ENCODE assay signal across 12 cellular contexts in genomic region chr1:59139396-59139795, GRCh38.
DNase-seq lines count a peak whose midpoint lies in the region; ATAC-seq, FAIRE-seq and TF ChIP-seq lines count a peak whose summit lies in the region.
"Had no signal": no experiment of that assay in that cellular context is flagged by ENCODE, and none has a peak within 500 bp of the region (broad histone marks: within the 10 kb centered on the region; RNA-seq: fewer than 3 reads in every experiment).

No MANE protein-coding gene starts in this region.

- CTCF ChIA-PET in endothelial cell of umbilical vein (lab: Charles Lee): interaction anchor here (1.1 kb wide), 1 partner anchor 63 kb away, joined by 4 read pairs; no protein-coding TSS in a partner anchor

- H3K9me3 ChIP-seq in Loucy (ENCODE audit: insufficient read depth, low read depth, low read length): no peaks in the 10 kb centered on the region
- no peaks in the 10 kb centered on the region for H3K9me3 ChIP-seq in endothelial cell of umbilical vein (replicated peaks; ENCODE audit: control insufficient read depth, insufficient read depth, low read length)
- no peaks in the 10 kb centered on the region for H3K9me3 ChIP-seq in trophoblast cell (ENCODE audit: insufficient read depth, low read depth, low read length)

- H3K4me2 ChIP-seq in Loucy (ENCODE audit: low read depth, low read length, poor library complexity, severe bottlenecking): no peak overlapping the region
- H3K4me2 ChIP-seq in endothelial cell of umbilical vein (ENCODE audit: insufficient read depth, low read length): no peak overlapping the region
- H3K4me2 ChIP-seq in trophoblast cell (ENCODE audit: low read length): no peak overlapping the region

- H2BK120ac ChIP-seq in trophoblast cell (ENCODE audit: insufficient read depth, low read length, poor library complexity): peak overlapping the region; percentile 94

- peaks cover 36% of the 10 kb centered on the region for H3K79me1 ChIP-seq in trophoblast cell (ENCODE audit: low read length)

- H4K20me1 ChIP-seq in Loucy (ENCODE audit: insufficient read depth, low read length, poor library complexity, severe bottlenecking) (no peaks in the 10 kb centered on the region), endothelial cell of umbilical vein (replicated peaks; ENCODE audit: control insufficient read depth, extremely low read depth, insufficient read depth, low read length) (no peaks in the 10 kb centered on the region)

- H2BK12ac ChIP-seq in trophoblast cell (ENCODE audit: low read length): peak overlapping the region; percentile 95

- intact Hi-C loops in endothelial cell of umbilical vein (cut with micrococcal nuclease): no loop called here

- H3K4me3 Mint-ChIP-seq in progenitor cell of endocrine pancreas (ENCODE audit: low read depth): no peak overlapping the region

- no peak for ATAC-seq in HG02885 (IDR thresholded peaks at IDR 0.05; ENCODE audit: poor library complexity, unreplicated experiment)

- WGBS in trophoblast cell (ENCODE audit: extremely low coverage, insufficient coverage, insufficient read length): no CpG with 5 or more reads among the region's 2 CpGs

- peak overlapping the region; percentile 72 for H3K14ac ChIP-seq in trophoblast cell (ENCODE audit: low read length)

- no peaks in the 10 kb centered on the region for H3K9me1 ChIP-seq in endothelial cell of umbilical vein (replicated peaks; ENCODE audit: control insufficient read depth, extremely low read depth, insufficient read depth, low read length)

- POLR2A ChIA-PET in endothelial cell of umbilical vein (lab: Charles Lee): no interaction called here

- FAIRE-seq in endothelial cell of umbilical vein (lab: Jason Lieb, UNC): no peak

- H3K36me3 ChIP-seq in Loucy (ENCODE audit: insufficient read depth, low read length): no peaks in the 10 kb centered on the region
- no peaks in the 10 kb centered on the region for H3K36me3 ChIP-seq in endothelial cell of umbilical vein (ENCODE audit: control insufficient read depth in 2 of 2, extremely low read depth in 1 of 2, insufficient read depth in 2 of 2, low read length in 2 of 2)
- no peaks in the 10 kb centered on the region for H3K36me3 ChIP-seq in trophoblast cell (ENCODE audit: control insufficient read depth in 1 of 2, insufficient read depth in 2 of 2, low read length in 2 of 2)
- H3K36me3 ChIP-seq: SJCRH30 had no signal

- H3K18ac ChIP-seq in trophoblast cell (ENCODE audit: low read length): peak overlapping the region; percentile 72

- TF ChIP-seq CTCF in Loucy (conservative IDR thresholded peaks at IDR 0.05; ENCODE audit: low read length) (no peak), endothelial cell of umbilical vein (IDR thresholded peaks at IDR 0.05; ENCODE audit: extremely low read depth in 1 of 2, insufficient read depth in 1 of 2, low read depth in 1 of 2, low read length in 2 of 2) (no peak), progenitor cell of endocrine pancreas (IDR thresholded peaks at IDR 0.05; ENCODE audit: unreplicated experiment) (no peak)

- H3K9me3 Mint-ChIP-seq in progenitor cell of endocrine pancreas (ENCODE audit: low read depth): no peaks in the 10 kb centered on the region

- H2AFZ ChIP-seq in Loucy (ENCODE audit: low read length) (0 out of 2 replicates have a peak overlapping the region, but pooled peaks have one; percentile 14), endothelial cell of umbilical vein (ENCODE audit: low read depth, low read length) (peak overlapping the region; percentile 7), trophoblast cell (ENCODE audit: insufficient read depth, low read length, poor library complexity) (peak overlapping the region; percentile 72)

- peak overlapping the region; percentile 81 for H2AK5ac ChIP-seq in trophoblast cell (ENCODE audit: low read length)

- no peak overlapping the region for H3K23ac ChIP-seq in trophoblast cell (ENCODE audit: low read length)

- BruUV-seq in endothelial cell of umbilical vein (replicated peaks; lab: Mats Ljungman, UMichigan): no TSS peak

- H3F3A ChIP-seq in Loucy (ENCODE audit: low read depth): no peaks in the 10 kb centered on the region

- H4K8ac ChIP-seq in trophoblast cell (ENCODE audit: low read depth, low read length): peak overlapping the region; percentile 66

- peaks cover 10% of the 10 kb centered on the region for H3K27me3 Mint-ChIP-seq in progenitor cell of endocrine pancreas

- no peak overlapping the region for H3K27ac ChIP-seq in endothelial cell of umbilical vein (ENCODE audit: insufficient read depth, low read depth, low read length)
- peak overlapping the region; percentile 62 for H3K27ac ChIP-seq in trophoblast cell (ENCODE audit: low read depth, low read length)
- H3K27ac ChIP-seq: SJCRH30 had no signal

- H3K4me3 ChIP-seq in Loucy (ENCODE audit: low read length, poor library complexity, severe bottlenecking) (no peak overlapping the region), endothelial cell of umbilical vein (replicated peaks in 1 of 3; ENCODE audit: insufficient read depth in 1 of 3, low read depth in 1 of 3, low read length in 3 of 3) (no peak overlapping the region), trophoblast cell (ENCODE audit: low read depth, low read length) (no peak overlapping the region)
- H3K4me3 ChIP-seq: SJCRH30 had no signal

- H3K9ac ChIP-seq in Loucy (ENCODE audit: low read depth, low read length, poor library complexity, severe bottlenecking): no peak overlapping the region
- H3K9ac ChIP-seq in endothelial cell of umbilical vein (replicated peaks; ENCODE audit: extremely low read depth, insufficient read depth, low read length): no peak overlapping the region
- no peak overlapping the region for H3K9ac ChIP-seq in trophoblast cell (ENCODE audit: low read length)

- H4K91ac ChIP-seq in trophoblast cell (ENCODE audit: low read depth, low read length): peak overlapping the region; percentile 88

- H3K9me2 ChIP-seq in Loucy (replicated peaks; ENCODE audit: low read depth, low read length): no peaks in the 10 kb centered on the region

- no peaks in the 10 kb centered on the region for H3K36me3 Mint-ChIP-seq in progenitor cell of endocrine pancreas (ENCODE audit: insufficient read depth)

- DNase-seq in ELF-1 (ENCODE audit: low read depth, low spot score): peak; percentile 53
- DNase-seq in endothelial cell of umbilical vein (ENCODE audit: low read depth, low spot score): no peak
- peak; percentile 81 to 91 for DNase-seq in trophoblast cell
- no peak for DNase-seq in progenitor cell of endocrine pancreas (ENCODE audit: low spot score, unreplicated experiment)
- no peak for DNase-seq in stimulated activated CD4-positive, alpha-beta T cell treated with anti-CD3 and anti-CD28 coated beads, Interleukin-1b, Interleukin-23, amount 100 ng/mL, for 48 hours
- DNase-seq: cerebellar nuclear complex; COR-L47; NCI-H446 treated with DMSO at 0.1 percent for 48 hours; SJCRH30; stimulated activated naive CD4-positive, alpha-beta T cell had no signal

- peaks cover 17% of the 10 kb centered on the region for H3K4me1 ChIP-seq in Loucy (ENCODE audit: insufficient read depth, low read length, poor library complexity, severe bottlenecking)
- H3K4me1 ChIP-seq in endothelial cell of umbilical vein (ENCODE audit: control insufficient read depth, extremely low read depth, insufficient read depth, low read length): peaks cover 36% of the 10 kb centered on the region
- H3K4me1 ChIP-seq in trophoblast cell (ENCODE audit: control insufficient read depth in 1 of 2, insufficient read depth in 2 of 2, low read length in 2 of 2): peaks cover 23 to 37% of the 10 kb centered on the region in 2 experiments

- peaks cover 12% of the 10 kb centered on the region for H3K4me1 Mint-ChIP-seq in progenitor cell of endocrine pancreas (ENCODE audit: low read depth)

- peak overlapping the region; percentile 81 for H2BK5ac ChIP-seq in trophoblast cell (ENCODE audit: low read depth, low read length, poor library complexity)

- TF ChIP-seq POLR2A in endothelial cell of umbilical vein (IDR thresholded peaks at IDR 0.05; ENCODE audit: low read depth, low read length): no peak

- dilution Hi-C loops in endothelial cell of umbilical vein (cut with MboI; ENCODE audit: extremely low pct_ligation_motif_present, low sequenced_read_pairs): no loop called here

- peak overlapping the region; percentile 54 for H3K4ac ChIP-seq in trophoblast cell (ENCODE audit: low read depth, low read length)

- peak overlapping the region; percentile 4 for H4K12ac ChIP-seq in trophoblast cell (ENCODE audit: low read depth, low read length)

- H3K79me2 ChIP-seq in Loucy (ENCODE audit: insufficient read depth, low read length) (no peaks in the 10 kb centered on the region), endothelial cell of umbilical vein (ENCODE audit: control insufficient read depth, insufficient read depth, low read length) (no peaks in the 10 kb centered on the region), trophoblast cell (ENCODE audit: control insufficient read depth, insufficient read depth, low read length, poor library complexity) (no peaks in the 10 kb centered on the region)

- no peaks in the 10 kb centered on the region for H3K27me3 ChIP-seq in Loucy (ENCODE audit: insufficient read depth, low read length, poor library complexity, severe bottlenecking)
- H3K27me3 ChIP-seq in endothelial cell of umbilical vein (ENCODE audit: control insufficient read depth in 2 of 2, insufficient read depth in 2 of 2, low read length in 2 of 2): no peaks in the 10 kb centered on the region
- no peaks in the 10 kb centered on the region for H3K27me3 ChIP-seq in trophoblast cell (ENCODE audit: insufficient read depth, low read length)
- H3K27me3 ChIP-seq: SJCRH30 had no signal

- no peak overlapping the region for H3K27ac Mint-ChIP-seq in progenitor cell of endocrine pancreas

TF ChIP-seq in endothelial cell of umbilical vein, 7 proteins besides CTCF, POLR2A, EP300 and RAD21:
- TF ChIP-seq FOS (IDR thresholded peaks at IDR 0.05; ENCODE audit: borderline replicate concordance, insufficient read depth, low read length) (no peak), EZH2 (IDR thresholded peaks at IDR 0.05; ENCODE audit: borderline replicate concordance, low read depth, low read length, severe bottlenecking) (no peak), GATA2 (IDR thresholded peaks at IDR 0.05; ENCODE audit: insufficient read depth, insufficient read length, low read depth, low read length) (no peak), JUN (IDR thresholded peaks at IDR 0.05; ENCODE audit: borderline replicate concordance, insufficient read depth, insufficient read length, low read depth) (no peak), MAX (IDR thresholded peaks at IDR 0.05; ENCODE audit: insufficient read depth, insufficient read length) (no peak)

Comparison
In these comparisons a context has a peak if more than half of its experiments do, and no peak if none do; other contexts are left out.
1. DNase-seq: peak in ELF-1 (single experiment) and trophoblast cell (2 of 2); none in endothelial cell of umbilical vein (single experiment), progenitor cell of endocrine pancreas (single experiment) and stimulated activated CD4-positive, alpha-beta T cell treated with anti-CD3 and anti-CD28 coated beads, Interleukin-1b, Interleukin-23, amount 100 ng/mL, for 48 hours (single experiment).
2. H2AFZ ChIP-seq: peak in every context shown above with its lines; median percentile 72 in trophoblast cell; 14 in Loucy; 7 in endothelial cell of umbilical vein.